Comparison of ENCODE assay signal across 8 cellular contexts in the genomic region with DNA sequence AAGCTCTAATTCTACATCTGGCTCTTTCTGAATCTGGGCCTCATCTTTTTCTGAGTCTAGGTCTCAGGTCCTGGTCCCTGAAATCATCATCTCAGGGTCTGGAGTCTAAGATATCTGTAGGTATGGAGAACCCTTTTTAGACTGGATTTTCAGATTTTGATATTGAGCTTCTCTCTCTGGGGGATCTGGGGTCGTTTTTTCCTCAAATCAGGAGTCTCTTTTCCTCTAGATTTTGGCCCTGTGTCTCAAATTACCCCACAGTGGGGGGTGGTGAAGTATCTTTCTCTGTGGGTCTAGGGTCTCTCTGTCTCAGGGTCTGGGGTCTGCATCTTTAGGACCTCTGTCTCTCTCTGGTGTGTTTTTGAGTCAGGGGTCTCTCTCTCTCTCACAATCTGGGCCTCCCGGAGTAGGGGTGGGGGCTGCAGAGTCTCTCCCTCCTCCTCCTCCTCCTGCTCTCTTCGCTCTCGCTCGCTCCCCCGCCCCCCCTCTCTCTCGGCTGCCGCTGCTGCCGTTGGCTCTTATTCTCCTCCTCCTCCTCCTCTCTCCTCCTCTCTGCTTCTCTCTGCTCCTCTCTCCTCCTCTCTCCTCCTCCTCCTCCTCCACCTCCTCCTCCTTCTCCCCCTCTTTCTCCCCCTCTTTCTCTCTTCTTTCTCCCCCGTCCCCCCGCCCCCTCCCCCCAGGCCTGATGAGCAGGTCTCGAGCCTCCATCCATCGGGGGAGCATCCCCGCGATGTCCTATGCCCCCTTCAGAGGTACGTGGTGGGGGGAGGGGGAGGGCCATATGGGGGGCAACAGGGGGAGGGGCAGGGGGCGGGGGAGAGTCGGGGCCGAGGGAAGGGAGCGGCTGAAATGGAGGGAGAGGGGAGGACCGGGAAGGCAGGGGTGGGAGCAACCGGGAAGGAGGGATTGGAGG. TPM values are rescaled to one million over a fixed set of nuclear protein-coding genes. Genes with fewer than 3 reads are reported as not detected.
DNase-seq lines count a peak whose midpoint lies in the region; ATAC-seq and TF ChIP-seq lines count a peak whose summit lies in the region.

A gene (plus strand): TSS at position 486 of the 913 bp plus-strand sequence. CDS start 200 bp downstream, at position 686.

- peaks cover 14 to 21% (median 18%) of the 10 kb centered on the region in 11 experiments; a peak in 20 of 22 replicates for H3K36me3 ChIP-seq in BLaER1 treated with 17β-estradiol and CSF1 and Interleukin-3, amounts not matched to agents 10 nM and 100 nM
- no peaks in the 10 kb centered on the region for H3K36me3 ChIP-seq in ovary

- intact Hi-C loops in ovary (cut with DNase I), result loop anchor here in 3 of 4 donors (5.0 to 10.0 kb wide), 4 partner anchors 105 to 145 kb away; a partner anchor contains a TSS

- H4K20me1 ChIP-seq in BLaER1 treated with 17β-estradiol and CSF1 and Interleukin-3, amounts not matched to agents 10 nM and 100 nM, result peaks cover 6 to 27% (median 13%) of the 10 kb centered on the region in 11 experiments; a peak in 10 of 22 replicates

- 3% methylated on average over 21 to 22 of the region's 22 CpGs for WGBS in ovary, 3 donors

- H3K27me3 Mint-ChIP-seq in activated naive CD4-positive, alpha-beta T cell treated with anti-CD3 and anti-CD28 coated beads, Interleukin-2, amount 10 ng/mL, durations not matched to agents 7 days and 5 days, result peaks cover 21% of the 10 kb centered on the region
- peaks cover 30% of the 10 kb centered on the region for H3K27me3 Mint-ChIP-seq in glutamatergic neuron (ENCODE audit: unreplicated experiment)

- H3K27me3 ChIP-seq in BLaER1 treated with 17β-estradiol and CSF1 and Interleukin-3, amounts not matched to agents 10 nM and 100 nM, result peaks cover 0 to 15% (median 0%) of the 10 kb centered on the region in 11 experiments; a peak in 2 of 22 replicates
- no peaks in the 10 kb centered on the region for H3K27me3 ChIP-seq in ovary

- peak within 1 kb of the TSS; percentile 54 to 78 (median 74); a peak in 20 of 22 replicates for H3K9ac ChIP-seq in BLaER1 treated with 17β-estradiol and CSF1 and Interleukin-3, amounts not matched to agents 10 nM and 100 nM

- no peak for TF ChIP-seq EP300 in ovary (IDR thresholded peaks at IDR 0.05)

- no peak for ATAC-seq in GM18867 (IDR thresholded peaks at IDR 0.05; ENCODE audit: unreplicated experiment)
- ATAC-seq in HG03571 (IDR thresholded peaks at IDR 0.05; ENCODE audit: unreplicated experiment), result no peak

- peak; percentile 38 for TF ChIP-seq POLR2A in ovary (IDR thresholded peaks at IDR 0.05)

- TF ChIP-seq CTCF in glutamatergic neuron (IDR thresholded peaks at IDR 0.05; ENCODE audit: partially characterized antibody, unreplicated experiment) (no peak), ovary (IDR thresholded peaks at IDR 0.05) (no peak)

- peak within 1 kb of the TSS; percentile 97 for H3K27ac Mint-ChIP-seq in activated naive CD4-positive, alpha-beta T cell treated with anti-CD3 and anti-CD28 coated beads, Interleukin-2, amount 10 ng/mL, durations not matched to agents 7 days and 5 days
- peak within 1 kb of the TSS; percentile 98 for H3K27ac Mint-ChIP-seq in glutamatergic neuron (ENCODE audit: unreplicated experiment)

- peak within 1 kb of the TSS; percentile 78 to 89 (median 86) for H3K27ac ChIP-seq in BLaER1 treated with 17β-estradiol and CSF1 and Interleukin-3, amounts not matched to agents 10 nM and 100 nM
- peak within 1 kb of the TSS; percentile 91 to 92 for H3K27ac ChIP-seq in ovary

- CTCF ChIA-PET in activated naive CD4-positive, alpha-beta T cell treated with anti-CD3 and anti-CD28 coated beads, Interleukin-2, amount 10 ng/mL, durations not matched to agents 7 days and 5 days (lab: Charles Lee), result interaction anchor here (0.6 to 1.7 kb wide), 4 partner anchors 11 to 159 kb away, joined by 3 to 6 read pairs (median 5); a partner anchor contains a TSS

- peak within 1 kb of the TSS; percentile 76 to 98 (median 88) for H3K4me2 ChIP-seq in BLaER1 treated with 17β-estradiol and CSF1 and Interleukin-3, amounts not matched to agents 10 nM and 100 nM

- H3K4me1 ChIP-seq in BLaER1 treated with 17β-estradiol and CSF1 and Interleukin-3, amounts not matched to agents 10 nM and 100 nM, result peaks cover 51 to 63% (median 58%) of the 10 kb centered on the region in 10 experiments
- H3K4me1 ChIP-seq in ovary (ENCODE audit: insufficient read depth), result peaks cover 13% of the 10 kb centered on the region

- H3K4me3 ChIP-seq in BLaER1 treated with 17β-estradiol and CSF1 and Interleukin-3, amounts not matched to agents 10 nM and 100 nM, result peak within 1 kb of the TSS in 9 of 10 experiments; percentile 36 to 80 (median 51); a peak in 15 of 20 replicates
- H3K4me3 ChIP-seq in ovary, result peak within 1 kb of the TSS; percentile 46

- no peaks in the 10 kb centered on the region for H3K9me3 Mint-ChIP-seq in activated naive CD4-positive, alpha-beta T cell treated with anti-CD3 and anti-CD28 coated beads, Interleukin-2, amount 10 ng/mL, durations not matched to agents 7 days and 5 days
- peaks cover 24% of the 10 kb centered on the region for H3K9me3 Mint-ChIP-seq in glutamatergic neuron (ENCODE audit: unreplicated experiment)

- H3K36me3 Mint-ChIP-seq in activated naive CD4-positive, alpha-beta T cell treated with anti-CD3 and anti-CD28 coated beads, Interleukin-2, amount 10 ng/mL, durations not matched to agents 7 days and 5 days, result peaks cover 30% of the 10 kb centered on the region
- peaks cover 15% of the 10 kb centered on the region for H3K36me3 Mint-ChIP-seq in glutamatergic neuron (ENCODE audit: unreplicated experiment)

- no peaks in the 10 kb centered on the region for H3K9me3 ChIP-seq in BLaER1 treated with 17β-estradiol and CSF1 and Interleukin-3, amounts not matched to agents 10 nM and 100 nM (replicated peaks in 1 of 11)
- H3K9me3 ChIP-seq in ovary, result no peaks in the 10 kb centered on the region

- peak within 1 kb of the TSS; percentile 92 for H3K4me3 Mint-ChIP-seq in activated naive CD4-positive, alpha-beta T cell treated with anti-CD3 and anti-CD28 coated beads, Interleukin-2, amount 10 ng/mL, durations not matched to agents 7 days and 5 days
- H3K4me3 Mint-ChIP-seq in glutamatergic neuron (ENCODE audit: unreplicated experiment), result peak within 1 kb of the TSS; percentile 97

- peaks cover 69% of the 10 kb centered on the region for H3K4me1 Mint-ChIP-seq in activated naive CD4-positive, alpha-beta T cell treated with anti-CD3 and anti-CD28 coated beads, Interleukin-2, amount 10 ng/mL, durations not matched to agents 7 days and 5 days
- H3K4me1 Mint-ChIP-seq in glutamatergic neuron (ENCODE audit: low read depth, unreplicated experiment), result peaks cover 60% of the 10 kb centered on the region

- DNase-seq in NCI-H2171 treated with DMSO at 0.1 percent for 48 hours (lab: John Stamatoyannopoulos, UW) (peak; percentile 67), glutamatergic neuron (peak; percentile 80), ovary (peak; percentile 79 to 88 (median 86)), HT-29 (ENCODE audit: low spot score) (no peak)
- peak; percentile 68 for DNase-seq in activated naive CD4-positive, alpha-beta T cell treated with anti-CD3 and anti-CD28 coated beads, Interleukin-2, amount 10 ng/mL, durations not matched to agents 7 days and 5 days

RNA-seq across cellular contexts. Expression of the gene that starts here (rescaled TPM):
- total RNA-seq in glutamatergic neuron (ENCODE audit: unreplicated experiment), result 75.1 TPM
- total RNA-seq in ovary, result 10 to 100 TPM; 17.5 to 60.0 (median 43.1) TPM
- polyA plus RNA-seq in ovary, result 10 to 100 TPM; 14.6 to 29.8 TPM
- total RNA-seq in HT-29 (2014; rRNA removed; shearing (Covaris generic)), result 3.3 and 5.2 TPM in 2 replicates
